In genomic region chr4:168197926-168198325, GRCh38 we compare ENCODE assay signal across 16 cellular contexts.
A peak's percentile ranks its signal among the peaks of the same experiment; 100 is the strongest.
DNase-seq lines count a peak whose midpoint lies in the region; ATAC-seq and TF ChIP-seq lines count a peak whose summit lies in the region.
"Had no signal": no experiment of that assay in that cellular context is flagged by ENCODE, and none has a peak within 500 bp of the region (broad histone marks: within the 10 kb centered on the region; RNA-seq: fewer than 3 reads in every experiment).

No MANE protein-coding gene starts in this region.

- H3K9ac ChIP-seq in colonic mucosa (ENCODE audit: low read depth in 2 of 2, low read length in 2 of 2): no peak overlapping the region
- H3K9ac ChIP-seq: KMS-11 had no signal

- no peaks in the 10 kb centered on the region for H3K36me3 ChIP-seq in colonic mucosa

- H3K4me3 ChIP-seq in colonic mucosa: no peak overlapping the region
- H3K4me3 ChIP-seq: PC-9 had no signal

- H3K9me3 ChIP-seq in colonic mucosa: no peaks in the 10 kb centered on the region

- no peaks in the 10 kb centered on the region for H3K4me1 ChIP-seq in colonic mucosa
- H3K4me1 ChIP-seq in foreskin keratinocyte: peaks cover 7% of the 10 kb centered on the region

- TF ChIP-seq CTCF in colonic mucosa (IDR thresholded peaks at IDR 0.05) (no peak), foreskin keratinocyte (conservative IDR thresholded peaks at IDR 0.05) (no peak)

- ATAC-seq in foreskin keratinocyte (peak; percentile 68), GM19467 (IDR thresholded peaks at IDR 0.05; ENCODE audit: unreplicated experiment) (no peak)

- H3K27me3 ChIP-seq in colonic mucosa: no peaks in the 10 kb centered on the region
- no peaks in the 10 kb centered on the region for H3K27me3 ChIP-seq in foreskin keratinocyte

- intact Hi-C loops in colonic mucosa (cut with DNase I): no loop called here

- H3K27ac ChIP-seq in colonic mucosa: peak overlapping the region; percentile 45
- no peak overlapping the region for H3K27ac ChIP-seq in foreskin keratinocyte
- H3K27ac ChIP-seq: C4-2B, KMS-11, PC-9 had no signal

- peak; percentile 3 for DNase-seq in EL
- DNase-seq in LHCN-M2 (ENCODE audit: low read depth): peak; percentile 25
- no peak for DNase-seq in colonic mucosa
- peak in 1 of 2 donors; percentile 59 for DNase-seq in foreskin keratinocyte
- no peak for DNase-seq in HPDE6-E6E7 (ENCODE audit: extremely low spot score)
- no peak for DNase-seq in activated CD4-positive, alpha-beta T cell treated with anti-CD3 and anti-CD28 coated beads, Interleukin-2, amount 50 U/mL, for 48 hours
- DNase-seq: ACHN, AML-193, DMS79, NCI-H1436, NCI-H1930, NCI-H510A treated with DMSO at 0.1 percent for 48 hours, PC-9 had no signal

Comparison
In these comparisons a context has a peak if more than half of its experiments do, and no peak if none do; other contexts are left out.
1. DNase-seq: peak in EL (single experiment) and LHCN-M2 (single experiment); none in colonic mucosa (single experiment), HPDE6-E6E7 (single experiment) and activated CD4-positive, alpha-beta T cell treated with anti-CD3 and anti-CD28 coated beads, Interleukin-2, amount 50 U/mL, for 48 hours (0 of 2).